ENCODE assay signal across 1 cellular context in the genomic region with DNA sequence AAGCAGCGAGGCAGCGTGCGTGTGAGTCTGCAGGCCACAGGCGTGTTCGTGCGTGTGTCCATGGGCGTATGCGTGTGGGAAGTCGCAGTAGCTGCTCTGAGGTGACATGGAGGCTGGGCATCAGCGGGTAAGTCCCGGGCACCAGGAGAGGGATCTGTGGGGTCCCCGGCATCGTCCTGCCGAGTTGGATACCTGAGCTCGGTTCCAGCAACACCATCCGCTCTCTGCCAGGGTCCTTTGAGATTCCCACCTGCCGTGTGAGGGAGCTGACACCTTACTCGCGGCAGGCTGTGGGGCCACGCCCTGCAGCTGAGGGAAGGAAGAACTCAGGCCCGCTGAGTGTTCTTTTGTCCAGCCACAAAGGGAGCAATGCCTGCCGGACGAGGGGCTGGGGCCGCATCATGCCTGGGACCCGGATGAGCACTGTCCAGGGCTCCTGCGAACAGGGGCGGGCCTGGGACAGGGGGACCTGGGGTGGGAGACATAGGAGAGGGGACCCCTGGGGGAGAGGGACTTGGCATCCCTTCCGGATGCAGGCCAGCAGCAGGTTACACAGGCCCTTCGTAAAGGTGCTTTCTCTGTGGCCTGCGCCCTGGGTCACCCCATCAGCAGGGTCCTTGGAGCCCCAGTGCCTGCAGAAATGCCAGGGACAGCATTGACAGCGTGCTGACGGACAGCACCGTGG.
TF ChIP-seq lines count a peak whose summit lies in the region.

No MANE protein-coding gene starts in this region.

TF ChIP-seq in GM23338, 12 proteins besides CTCF, POLR2A, EP300 and RAD21:
- no peak for TF ChIP-seq CREB1 (CRISPR knock-in tag; IDR thresholded peaks at IDR 0.05; ENCODE audit: low read depth)
- TF ChIP-seq, protein P1, sequence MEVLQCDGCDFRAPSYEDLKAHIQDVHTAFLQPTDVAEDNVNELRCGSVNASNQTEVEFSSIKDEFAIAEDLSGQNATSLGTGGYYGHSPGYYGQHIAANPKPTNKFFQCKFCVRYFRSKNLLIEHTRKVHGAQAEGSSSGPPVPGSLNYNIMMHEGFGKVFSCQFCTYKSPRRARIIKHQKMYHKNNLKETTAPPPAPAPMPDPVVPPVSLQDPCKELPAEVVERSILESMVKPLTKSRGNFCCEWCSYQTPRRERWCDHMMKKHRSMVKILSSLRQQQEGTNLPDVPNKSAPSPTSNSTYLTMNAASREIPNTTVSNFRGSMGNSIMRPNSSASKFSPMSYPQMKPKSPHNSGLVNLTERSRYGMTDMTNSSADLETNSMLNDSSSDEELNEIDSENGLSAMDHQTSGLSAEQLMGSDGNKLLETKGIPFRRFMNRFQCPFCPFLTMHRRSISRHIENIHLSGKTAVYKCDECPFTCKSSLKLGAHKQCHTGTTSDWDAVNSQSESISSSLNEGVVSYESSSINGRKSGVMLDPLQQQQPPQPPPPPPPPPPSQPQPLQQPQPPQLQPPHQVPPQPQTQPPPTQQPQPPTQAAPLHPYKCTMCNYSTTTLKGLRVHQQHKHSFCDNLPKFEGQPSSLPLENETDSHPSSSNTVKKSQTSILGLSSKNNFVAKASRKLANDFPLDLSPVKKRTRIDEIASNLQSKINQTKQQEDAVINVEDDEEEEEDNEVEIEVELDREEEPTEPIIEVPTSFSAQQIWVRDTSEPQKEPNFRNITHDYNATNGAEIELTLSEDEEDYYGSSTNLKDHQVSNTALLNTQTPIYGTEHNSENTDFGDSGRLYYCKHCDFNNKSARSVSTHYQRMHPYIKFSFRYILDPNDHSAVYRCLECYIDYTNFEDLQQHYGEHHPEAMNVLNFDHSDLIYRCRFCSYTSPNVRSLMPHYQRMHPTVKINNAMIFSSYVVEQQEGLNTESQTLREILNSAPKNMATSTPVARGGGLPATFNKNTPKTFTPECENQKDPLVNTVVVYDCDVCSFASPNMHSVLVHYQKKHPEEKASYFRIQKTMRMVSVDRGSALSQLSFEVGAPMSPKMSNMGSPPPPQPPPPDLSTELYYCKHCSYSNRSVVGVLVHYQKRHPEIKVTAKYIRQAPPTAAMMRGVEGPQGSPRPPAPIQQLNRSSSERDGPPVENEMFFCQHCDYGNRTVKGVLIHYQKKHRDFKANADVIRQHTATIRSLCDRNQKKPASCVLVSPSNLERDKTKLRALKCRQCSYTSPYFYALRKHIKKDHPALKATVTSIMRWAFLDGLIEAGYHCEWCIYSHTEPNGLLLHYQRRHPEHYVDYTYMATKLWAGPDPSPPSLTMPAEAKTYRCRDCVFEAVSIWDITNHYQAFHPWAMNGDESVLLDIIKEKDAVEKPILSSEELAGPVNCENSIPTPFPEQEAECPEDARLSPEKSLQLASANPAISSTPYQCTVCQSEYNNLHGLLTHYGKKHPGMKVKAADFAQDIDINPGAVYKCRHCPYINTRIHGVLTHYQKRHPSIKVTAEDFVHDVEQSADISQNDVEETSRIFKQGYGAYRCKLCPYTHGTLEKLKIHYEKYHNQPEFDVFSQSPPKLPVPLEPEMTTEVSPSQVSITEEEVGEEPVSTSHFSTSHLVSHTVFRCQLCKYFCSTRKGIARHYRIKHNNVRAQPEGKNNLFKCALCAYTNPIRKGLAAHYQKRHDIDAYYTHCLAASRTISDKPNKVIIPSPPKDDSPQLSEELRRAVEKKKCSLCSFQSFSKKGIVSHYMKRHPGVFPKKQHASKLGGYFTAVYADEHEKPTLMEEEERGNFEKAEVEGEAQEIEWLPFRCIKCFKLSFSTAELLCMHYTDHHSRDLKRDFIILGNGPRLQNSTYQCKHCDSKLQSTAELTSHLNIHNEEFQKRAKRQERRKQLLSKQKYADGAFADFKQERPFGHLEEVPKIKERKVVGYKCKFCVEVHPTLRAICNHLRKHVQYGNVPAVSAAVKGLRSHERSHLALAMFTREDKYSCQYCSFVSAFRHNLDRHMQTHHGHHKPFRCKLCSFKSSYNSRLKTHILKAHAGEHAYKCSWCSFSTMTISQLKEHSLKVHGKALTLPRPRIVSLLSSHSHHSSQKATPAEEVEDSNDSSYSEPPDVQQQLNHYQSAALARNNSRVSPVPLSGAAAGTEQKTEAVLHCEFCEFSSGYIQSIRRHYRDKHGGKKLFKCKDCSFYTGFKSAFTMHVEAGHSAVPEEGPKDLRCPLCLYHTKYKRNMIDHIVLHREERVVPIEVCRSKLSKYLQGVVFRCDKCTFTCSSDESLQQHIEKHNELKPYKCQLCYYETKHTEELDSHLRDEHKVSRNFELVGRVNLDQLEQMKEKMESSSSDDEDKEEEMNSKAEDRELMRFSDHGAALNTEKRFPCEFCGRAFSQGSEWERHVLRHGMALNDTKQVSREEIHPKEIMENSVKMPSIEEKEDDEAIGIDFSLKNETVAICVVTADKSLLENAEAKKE (CRISPR knock-in tag; IDR thresholded peaks at IDR 0.05) = no peak
- TF ChIP-seq ZNF331 (CRISPR knock-in tag; IDR thresholded peaks at IDR 0.05; ENCODE audit: low read depth) = no peak
- TF ChIP-seq NANOG (IDR thresholded peaks at IDR 0.05; ENCODE audit: borderline replicate concordance) = no peak
- TF ChIP-seq, protein P2, sequence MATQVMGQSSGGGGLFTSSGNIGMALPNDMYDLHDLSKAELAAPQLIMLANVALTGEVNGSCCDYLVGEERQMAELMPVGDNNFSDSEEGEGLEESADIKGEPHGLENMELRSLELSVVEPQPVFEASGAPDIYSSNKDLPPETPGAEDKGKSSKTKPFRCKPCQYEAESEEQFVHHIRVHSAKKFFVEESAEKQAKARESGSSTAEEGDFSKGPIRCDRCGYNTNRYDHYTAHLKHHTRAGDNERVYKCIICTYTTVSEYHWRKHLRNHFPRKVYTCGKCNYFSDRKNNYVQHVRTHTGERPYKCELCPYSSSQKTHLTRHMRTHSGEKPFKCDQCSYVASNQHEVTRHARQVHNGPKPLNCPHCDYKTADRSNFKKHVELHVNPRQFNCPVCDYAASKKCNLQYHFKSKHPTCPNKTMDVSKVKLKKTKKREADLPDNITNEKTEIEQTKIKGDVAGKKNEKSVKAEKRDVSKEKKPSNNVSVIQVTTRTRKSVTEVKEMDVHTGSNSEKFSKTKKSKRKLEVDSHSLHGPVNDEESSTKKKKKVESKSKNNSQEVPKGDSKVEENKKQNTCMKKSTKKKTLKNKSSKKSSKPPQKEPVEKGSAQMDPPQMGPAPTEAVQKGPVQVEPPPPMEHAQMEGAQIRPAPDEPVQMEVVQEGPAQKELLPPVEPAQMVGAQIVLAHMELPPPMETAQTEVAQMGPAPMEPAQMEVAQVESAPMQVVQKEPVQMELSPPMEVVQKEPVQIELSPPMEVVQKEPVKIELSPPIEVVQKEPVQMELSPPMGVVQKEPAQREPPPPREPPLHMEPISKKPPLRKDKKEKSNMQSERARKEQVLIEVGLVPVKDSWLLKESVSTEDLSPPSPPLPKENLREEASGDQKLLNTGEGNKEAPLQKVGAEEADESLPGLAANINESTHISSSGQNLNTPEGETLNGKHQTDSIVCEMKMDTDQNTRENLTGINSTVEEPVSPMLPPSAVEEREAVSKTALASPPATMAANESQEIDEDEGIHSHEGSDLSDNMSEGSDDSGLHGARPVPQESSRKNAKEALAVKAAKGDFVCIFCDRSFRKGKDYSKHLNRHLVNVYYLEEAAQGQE (IDR thresholded peaks at IDR 0.05; ENCODE audit: unreplicated experiment) = no peak
- TF ChIP-seq POLR2AphosphoS5 (IDR thresholded peaks at IDR 0.05; ENCODE audit: low read depth) = no peak
- no peak for TF ChIP-seq EZH2phosphoT487 (IDR thresholded peaks at IDR 0.05; ENCODE audit: unreplicated experiment)
- no peak for TF ChIP-seq JUNB (IDR thresholded peaks at IDR 0.05; ENCODE audit: unreplicated experiment)
- no peak for TF ChIP-seq ZNF114 (CRISPR knock-in tag; IDR thresholded peaks at IDR 0.05)
- TF ChIP-seq EZH2 (IDR thresholded peaks at IDR 0.05; ENCODE audit: low read depth, unreplicated experiment) = no peak
- TF ChIP-seq, protein P3, sequence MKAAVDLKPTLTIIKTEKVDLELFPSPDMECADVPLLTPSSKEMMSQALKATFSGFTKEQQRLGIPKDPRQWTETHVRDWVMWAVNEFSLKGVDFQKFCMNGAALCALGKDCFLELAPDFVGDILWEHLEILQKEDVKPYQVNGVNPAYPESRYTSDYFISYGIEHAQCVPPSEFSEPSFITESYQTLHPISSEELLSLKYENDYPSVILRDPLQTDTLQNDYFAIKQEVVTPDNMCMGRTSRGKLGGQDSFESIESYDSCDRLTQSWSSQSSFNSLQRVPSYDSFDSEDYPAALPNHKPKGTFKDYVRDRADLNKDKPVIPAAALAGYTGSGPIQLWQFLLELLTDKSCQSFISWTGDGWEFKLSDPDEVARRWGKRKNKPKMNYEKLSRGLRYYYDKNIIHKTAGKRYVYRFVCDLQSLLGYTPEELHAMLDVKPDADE (IDR thresholded peaks at IDR 0.05) = no peak
- no peak for TF ChIP-seq STAT1 (IDR thresholded peaks at IDR 0.05; ENCODE audit: unreplicated experiment)
TF ChIP-seq in GM23338: peak in this region for 0.
